Comparison of ENCODE assay signal across 21 cellular contexts in the genomic region with DNA sequence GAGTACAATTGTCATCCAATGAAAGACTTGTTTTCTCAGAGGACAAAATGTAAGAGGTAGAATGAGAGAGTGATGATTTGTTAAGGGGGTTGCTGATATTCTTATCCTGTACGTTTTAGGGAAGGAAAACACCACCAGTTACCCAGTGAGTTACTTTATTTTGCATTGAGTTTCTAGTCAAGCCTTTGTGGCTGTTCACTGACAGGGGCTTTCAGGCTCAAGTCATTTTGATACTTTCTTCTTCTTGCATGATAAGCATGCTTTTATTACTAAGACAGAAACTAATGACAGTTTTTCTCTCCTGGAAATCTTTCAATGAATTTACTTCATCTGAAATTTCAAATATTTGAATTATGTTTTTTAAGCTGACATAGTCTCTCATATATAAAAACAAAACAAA.
DNase-seq lines count a peak whose midpoint lies in the region; ATAC-seq, FAIRE-seq and TF ChIP-seq lines count a peak whose summit lies in the region.
"Had no signal": no experiment of that assay in that cellular context is flagged by ENCODE, and none has a peak within 500 bp of the region (broad histone marks: within the 10 kb centered on the region; RNA-seq: fewer than 3 reads in every experiment).

No MANE protein-coding gene starts in this region.

- H2AFZ ChIP-seq in OCI-LY3 (ENCODE audit: low read depth, low read length) = peak overlapping the region; percentile 16; the same call in 1 of the 2 replicates

- no peaks in the 10 kb centered on the region for H4K20me1 ChIP-seq in OCI-LY3 (ENCODE audit: insufficient read depth, low read length)

- ATAC-seq in HG03039 (IDR thresholded peaks at IDR 0.05; ENCODE audit: unreplicated experiment) = peak; percentile 67
- ATAC-seq: PC-3 had no signal

- peaks cover 5% of the 10 kb centered on the region; the same call in 1 of the 2 replicates for H3K36me3 Mint-ChIP-seq in HFFc6 (ENCODE audit: low read depth)
- H3K36me3 Mint-ChIP-seq: CD4-positive, CD25-positive, alpha-beta regulatory T cell had no signal

- TF ChIP-seq CTCF in GM20000 (IDR thresholded peaks at IDR 0.05; ENCODE audit: extremely low read depth, missing control alignments) = no peak
- no peak for TF ChIP-seq CTCF in OCI-LY3 (IDR thresholded peaks at IDR 0.05; ENCODE audit: low read depth, low read length)
- no peak for TF ChIP-seq CTCF in HFFc6 (IDR thresholded peaks at IDR 0.05)

- H3K4me1 ChIP-seq in OCI-LY3 (ENCODE audit: low read length) = peaks cover 43% of the 10 kb centered on the region

- DNase-seq in GM12891 (ENCODE audit: insufficient read length, low spot score) (no peak), GM20000 (ENCODE audit: low spot score) (peak; percentile 25), NCI-H446 (lab: John Stamatoyannopoulos, UW) (no peak), HFFc6 (no peak), NCI-H146 treated with DMSO at 0.1 percent for 48 hours (lab: John Stamatoyannopoulos, UW; ENCODE audit: unreplicated experiment) (no peak)
- DNase-seq: CD4-positive, CD25-positive, alpha-beta regulatory T cell; DMS79; H7; KG1; NCI-H1105; NCI-H146; NCI-H2029 treated with DMSO at 0.1 percent for 48 hours; NCI-H2171 treated with DMSO at 0.1 percent for 48 hours; NCI-H446 treated with DMSO at 0.1 percent for 48 hours; NCI-H526 treated with DMSO at 0.1 percent for 48 hours; PC-3; Right ventricle myocardium superior had no signal

- peak overlapping the region; percentile 88 for H3K27ac ChIP-seq in OCI-LY3 (ENCODE audit: low read length)

- peaks cover 9% of the 10 kb centered on the region for H3K36me3 ChIP-seq in OCI-LY3 (replicated peaks; ENCODE audit: low read depth, low read length)

- H3K9me3 ChIP-seq in OCI-LY3 (ENCODE audit: insufficient read depth, low read length) = peaks cover 11% of the 10 kb centered on the region; the same call in 1 of the 2 replicates

- H3K27me3 ChIP-seq in OCI-LY3 (ENCODE audit: low read depth, low read length) = no peaks in the 10 kb centered on the region

- no peak for TF ChIP-seq POLR2A in GM12891 (IDR thresholded peaks at IDR 0.05; ENCODE audit: low read depth, low read length)

- peak; percentile 61 for FAIRE-seq in GM12891 (lab: Jason Lieb, UNC)
- FAIRE-seq: GM12892, HTR-8/SVneo had no signal

- no peak overlapping the region for H3K27ac Mint-ChIP-seq in HFFc6
- H3K27ac Mint-ChIP-seq: CD4-positive, CD25-positive, alpha-beta regulatory T cell had no signal

- H3K4me3 ChIP-seq in OCI-LY3 (ENCODE audit: low read length) = peak overlapping the region; percentile 56

- no peak overlapping the region for H3K4me3 Mint-ChIP-seq in HFFc6
- H3K4me3 Mint-ChIP-seq: CD4-positive, CD25-positive, alpha-beta regulatory T cell had no signal

- H3K4me2 ChIP-seq in OCI-LY3 (ENCODE audit: low read length) = peak overlapping the region; percentile 73

- peak overlapping the region; percentile 49 for H3K9ac ChIP-seq in OCI-LY3 (ENCODE audit: low read length)

- no peaks in the 10 kb centered on the region for H3K27me3 Mint-ChIP-seq in HFFc6 (ENCODE audit: insufficient read depth)
- H3K27me3 Mint-ChIP-seq: CD4-positive, CD25-positive, alpha-beta regulatory T cell had no signal

- H3K79me2 ChIP-seq in OCI-LY3 (ENCODE audit: low read length) = no peaks in the 10 kb centered on the region

- no peaks in the 10 kb centered on the region for H3K4me1 Mint-ChIP-seq in HFFc6 (ENCODE audit: low read depth)
- H3K4me1 Mint-ChIP-seq: CD4-positive, CD25-positive, alpha-beta regulatory T cell had no signal

- H3K9me3 Mint-ChIP-seq in HFFc6 = peaks cover 46% of the 10 kb centered on the region

TF ChIP-seq in GM12891, 5 proteins besides CTCF, POLR2A, EP300 and RAD21:
- TF ChIP-seq POU2F2 (IDR thresholded peaks at IDR 0.05; ENCODE audit: low read depth, low read length) (no peak), TAF1 (IDR thresholded peaks at IDR 0.05; ENCODE audit: low read depth, low read length) (no peak), PAX5 (IDR thresholded peaks at IDR 0.05; ENCODE audit: insufficient read depth, low read length, severe bottlenecking) (no peak), POLR2AphosphoS5 (IDR thresholded peaks at IDR 0.05; ENCODE audit: low read depth, low read length) (no peak), SPI1 (IDR thresholded peaks at IDR 0.05; ENCODE audit: low read depth, low read length) (no peak)
